8 cellular contexts compared by ENCODE assay signal in the genomic region with DNA sequence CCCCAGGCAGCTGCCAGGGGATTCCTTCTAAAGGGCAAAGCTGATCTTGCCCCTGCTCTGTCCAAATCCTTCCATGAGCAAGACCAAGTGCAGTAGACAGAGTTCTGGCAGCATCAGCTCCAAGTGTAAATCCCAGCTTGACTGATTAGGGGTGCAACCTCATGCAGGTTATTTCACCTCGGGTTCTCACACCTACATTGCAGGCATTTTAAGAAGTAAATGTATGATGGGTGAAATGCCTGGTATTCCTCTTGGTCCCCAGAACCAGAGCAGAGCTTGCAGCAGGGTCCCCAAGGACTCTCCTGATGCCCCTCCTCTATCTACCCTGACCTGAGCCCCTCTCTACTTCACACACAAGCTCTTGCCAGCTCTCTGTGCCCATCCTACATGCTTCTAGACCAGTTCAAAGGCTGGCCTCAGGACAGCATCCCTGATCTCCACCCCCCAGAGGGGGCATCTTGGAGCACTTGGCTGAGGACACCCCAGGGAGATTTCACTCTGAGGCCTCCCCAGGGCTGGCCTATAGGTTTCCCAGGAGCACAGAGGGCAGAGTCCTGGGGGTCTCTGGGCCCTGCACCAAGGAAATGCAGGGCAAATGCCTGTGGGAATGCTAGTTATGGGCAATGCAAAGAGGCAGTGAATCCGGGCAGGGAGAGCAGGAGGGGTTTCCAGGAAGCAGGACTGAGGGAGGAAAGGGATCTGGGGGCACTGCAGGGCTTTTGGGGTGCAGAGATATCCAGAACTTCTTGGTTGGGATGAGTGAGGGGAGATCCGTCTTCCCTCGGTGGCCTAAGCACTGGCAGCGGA.
A peak's percentile ranks its signal among the peaks of the same experiment; 100 is the strongest.
DNase-seq lines count a peak whose midpoint lies in the region; TF ChIP-seq lines count a peak whose summit lies in the region.

No MANE protein-coding gene starts in this region.

- peaks cover 0 to 46% (median 18%) of the 10 kb centered on the region in 11 experiments; a peak in 11 of 22 replicates for H4K20me1 ChIP-seq in BLaER1 treated with 17β-estradiol and CSF1 and Interleukin-3, amounts not matched to agents 10 nM and 100 nM

- H3K4me3 ChIP-seq in BLaER1 treated with 17β-estradiol and CSF1 and Interleukin-3, amounts not matched to agents 10 nM and 100 nM = peak overlapping the region in 9 of 10 experiments; percentile 70 to 88 (median 79); a peak in 14 of 20 replicates
- peak overlapping the region; percentile 94 for H3K4me3 ChIP-seq in effector memory CD4-positive, alpha-beta T cell (ENCODE audit: insufficient read depth, low read depth, low read length, poor library complexity, severe bottlenecking)
- H3K4me3 ChIP-seq in neutrophil (ENCODE audit: low read depth in 1 of 2, low read length in 1 of 2) = peak overlapping the region; percentile 81 to 96

- H3K9me3 ChIP-seq in BLaER1 treated with 17β-estradiol and CSF1 and Interleukin-3, amounts not matched to agents 10 nM and 100 nM (replicated peaks in 1 of 11) = no peaks in the 10 kb centered on the region
- no peaks in the 10 kb centered on the region for H3K9me3 ChIP-seq in effector memory CD4-positive, alpha-beta T cell (ENCODE audit: control insufficient read depth, low read length)
- H3K9me3 ChIP-seq in neutrophil = no peaks in the 10 kb centered on the region

- DNase-seq in NCI-H69 (lab: John Stamatoyannopoulos, UW) (peak; percentile 16), GM19238 (ENCODE audit: insufficient read length, low spot score) (no peak), NCI-H187 treated with DMSO at 0.1 percent for 48 hours (lab: John Stamatoyannopoulos, UW) (no peak), OCI-M1 (lab: John Stamatoyannopoulos, UW) (no peak), amygdala (lab: John Stamatoyannopoulos, UW) (no peak)
- DNase-seq in effector memory CD4-positive, alpha-beta T cell = no peak

- peak overlapping the region; percentile 83 to 99 (median 97) for H3K4me2 ChIP-seq in BLaER1 treated with 17β-estradiol and CSF1 and Interleukin-3, amounts not matched to agents 10 nM and 100 nM

- H3K36me3 ChIP-seq in BLaER1 treated with 17β-estradiol and CSF1 and Interleukin-3, amounts not matched to agents 10 nM and 100 nM = no peaks in the 10 kb centered on the region
- no peaks in the 10 kb centered on the region for H3K36me3 ChIP-seq in effector memory CD4-positive, alpha-beta T cell (ENCODE audit: control insufficient read depth, insufficient read depth, low read length)
- no peaks in the 10 kb centered on the region for H3K36me3 ChIP-seq in neutrophil

- peaks cover 69 to 94% (median 84%) of the 10 kb centered on the region in 11 experiments for H3K27me3 ChIP-seq in BLaER1 treated with 17β-estradiol and CSF1 and Interleukin-3, amounts not matched to agents 10 nM and 100 nM
- H3K27me3 ChIP-seq in effector memory CD4-positive, alpha-beta T cell (replicated peaks; ENCODE audit: control insufficient read depth, insufficient read depth, low read length, poor library complexity, severe bottlenecking) = peaks cover 11% of the 10 kb centered on the region
- peaks cover 98% of the 10 kb centered on the region for H3K27me3 ChIP-seq in neutrophil

- H3K27ac ChIP-seq in BLaER1 treated with 17β-estradiol and CSF1 and Interleukin-3, amounts not matched to agents 10 nM and 100 nM = no peak overlapping the region
- H3K27ac ChIP-seq in effector memory CD4-positive, alpha-beta T cell (ENCODE audit: insufficient read depth, low read length, poor library complexity, severe bottlenecking) = peak overlapping the region; percentile 8
- H3K27ac ChIP-seq in neutrophil = no peak overlapping the region

- no peak for TF ChIP-seq CTCF in neutrophil (IDR thresholded peaks at IDR 0.05)

- peaks cover 0 to 15% (median 11%) of the 10 kb centered on the region in 10 experiments; a peak in 14 of 20 replicates for H3K4me1 ChIP-seq in BLaER1 treated with 17β-estradiol and CSF1 and Interleukin-3, amounts not matched to agents 10 nM and 100 nM
- H3K4me1 ChIP-seq in effector memory CD4-positive, alpha-beta T cell (ENCODE audit: control insufficient read depth, insufficient read depth, low read length, poor library complexity, severe bottlenecking) = peaks cover 17% of the 10 kb centered on the region
- H3K4me1 ChIP-seq in neutrophil (ENCODE audit: control insufficient read depth in 1 of 2, insufficient read depth in 1 of 2, low read depth in 1 of 2, low read length in 1 of 2) = peaks cover 12 to 18% of the 10 kb centered on the region in 2 experiments

- H3K9ac ChIP-seq in BLaER1 treated with 17β-estradiol and CSF1 and Interleukin-3, amounts not matched to agents 10 nM and 100 nM = peak overlapping the region in 5 of 11 experiments; percentile 73 to 84 (median 80); a peak in 4 of 22 replicates
